ENCODE assay signal across 8 cellular contexts in genomic region chr1:165768513-165769394, GRCh38. TPM values are rescaled to one million over a fixed set of nuclear protein-coding genes. Genes with fewer than 3 reads are reported as not detected.
DNase-seq lines count a peak whose midpoint lies in the region; ATAC-seq and TF ChIP-seq lines count a peak whose summit lies in the region.

Gene TMCO1, minus strand, starts transcription at chr1:165768868. Its CDS starts 117 bp downstream, at chr1:165768751.

- CTCF ChIA-PET in activated B cell treated with CpG ODN at 0.5 μM for 24 hours (lab: Charles Lee): interaction anchor here (0.6 to 1.2 kb wide), 5 partner anchors 60 to 176 kb away, joined by 3 to 6 read pairs (median 3); no protein-coding TSS in a partner anchor

- TF ChIP-seq CTCF in AG09309 (IDR thresholded peaks at IDR 0.05; ENCODE audit: control insufficient read depth, insufficient read depth, low read depth, low read length, missing control alignments) (peak; percentile 35), activated B cell treated with CpG ODN at 0.5 μM for 24 hours (IDR thresholded peaks at IDR 0.05) (no peak)

- DNase-seq in AG09309 (ENCODE audit: low read depth) (peak; percentile 94), NCI-H345 (lab: John Stamatoyannopoulos, UW) (peak; percentile 97), activated B cell treated with CpG ODN at 0.5 μM for 24 hours (peak; percentile 84), caudate nucleus (lab: John Stamatoyannopoulos, UW) (peak; percentile 62 to 97 (median 91)), immature natural killer cell (peak; percentile 95 to 97 (median 96)), smooth muscle cell of the brain vasculature (ENCODE audit: low read depth, low spot score) (peak; percentile 89)

- H3K9me3 Mint-ChIP-seq in activated B cell treated with CpG ODN at 0.5 μM for 24 hours (no peaks in the 10 kb centered on the region), immature natural killer cell (no peaks in the 10 kb centered on the region)

- H3K4me3 Mint-ChIP-seq in activated B cell treated with CpG ODN at 0.5 μM for 24 hours: peak within 1 kb of the TSS; percentile 97
- H3K4me3 Mint-ChIP-seq in immature natural killer cell: peak within 1 kb of the TSS; percentile 91 to 99 (median 94)

- POLR2A ChIA-PET in activated B cell treated with CpG ODN at 0.5 μM for 24 hours (lab: Charles Lee): interaction anchor here (0.6 to 1.9 kb wide), 19 partner anchors 26 to 1108 kb away, joined by 3 to 25 read pairs (median 4); partner anchors contain the start of genes ALDH9A1, MGST3, TADA1 and UCK2

- H3K27me3 Mint-ChIP-seq in activated B cell treated with CpG ODN at 0.5 μM for 24 hours (no peaks in the 10 kb centered on the region), immature natural killer cell (ENCODE audit: low read depth in 3 of 3) (peaks cover 4 to 10% (median 10%) of the 10 kb centered on the region in 3 donors)

- H3K27ac Mint-ChIP-seq in activated B cell treated with CpG ODN at 0.5 μM for 24 hours (peak within 1 kb of the TSS; percentile 98), immature natural killer cell (peak within 1 kb of the TSS; percentile 97 to 100 (median 98))

- ATAC-seq in GM18909 (IDR thresholded peaks at IDR 0.05; ENCODE audit: poor library complexity, unreplicated experiment): peak; percentile 100
- ATAC-seq in HG03175 (IDR thresholded peaks at IDR 0.05; ENCODE audit: unreplicated experiment): peak; percentile 100
- peak; percentile 95 for ATAC-seq in activated B cell treated with CpG ODN at 0.5 μM for 24 hours (ENCODE audit: low read depth)

- H3K36me3 Mint-ChIP-seq in activated B cell treated with CpG ODN at 0.5 μM for 24 hours (ENCODE audit: low read depth) (peaks cover 61% of the 10 kb centered on the region), immature natural killer cell (peaks cover 20 to 33% (median 27%) of the 10 kb centered on the region in 3 donors)

- H3K4me3 ChIP-seq in AG09309 (ENCODE audit: control insufficient read depth, low read depth, low read length): peak within 1 kb of the TSS; percentile 95

- H3K27ac ChIP-seq in caudate nucleus (ENCODE audit: low read depth, low read length): peak within 1 kb of the TSS; percentile 87

- intact Hi-C loops in activated B cell treated with CpG ODN at 0.5 μM for 24 hours (cut with micrococcal nuclease): loop anchor here (1.0 to 5.0 kb wide), 10 partner anchors 59 to 1072 kb away; partner anchors contain the start of genes ALDH9A1, FAM78B, MGST3 and UCK2

- peaks cover 54% of the 10 kb centered on the region for H3K4me1 Mint-ChIP-seq in activated B cell treated with CpG ODN at 0.5 μM for 24 hours
- peaks cover 54 to 65% of the 10 kb centered on the region in 2 donors for H3K4me1 Mint-ChIP-seq in immature natural killer cell

RNA-seq across cellular contexts. Expression of gene TMCO1, which starts in this region (rescaled TPM):
- total RNA-seq in activated B cell treated with CpG ODN at 0.5 μM for 24 hours: 43.0 and 48.3 TPM in 2 replicates
- polyA plus RNA-seq in immature natural killer cell: 100 to 1,000 TPM; 146 to 161 (median 152) TPM

Comparison
In these comparisons a context has a peak if more than half of its experiments do, and no peak if none do; other contexts are left out.
1. Peak in every context shown above with its lines: DNase-seq, ATAC-seq, H3K4me3 ChIP-seq and H3K27ac ChIP-seq.